32 cellular contexts compared by ENCODE assay signal in genomic region chr9:37740128-37740527, GRCh38.
"Had no signal": no experiment of that assay in that cellular context is flagged by ENCODE, and none has a peak within 500 bp of the region (broad histone marks: within the 10 kb centered on the region; RNA-seq: fewer than 3 reads in every experiment).

No MANE protein-coding gene starts in this region.

- H3K4me3 ChIP-seq: neural progenitor cell, ovary, psoas muscle, skin epidermis, smooth muscle cell, spleen, suprapubic skin, testis, tibial artery, transverse colon, upper lobe of right lung, uterus had no signal

- H3K4me2 ChIP-seq: neural progenitor cell, smooth muscle cell had no signal

- H3K79me2 ChIP-seq: parathyroid adenoma had no signal

- H3K36me3 Mint-ChIP-seq: naive thymus-derived CD4-positive, alpha-beta T cell; natural killer cell; neural progenitor cell; stimulated activated memory B cell treated with anti-CD40 and anti-IgM and Interleukin-4, amounts not matched to agents 10 μg/mL and 1 μg/mL and 100 μg/mL, for 72 hours; type B pancreatic cell had no signal

- H3K9ac ChIP-seq: neural progenitor cell, parathyroid adenoma had no signal

- H3K36me3 ChIP-seq: neural progenitor cell, neutrophil, ovary, spleen, suprapubic skin, tibial artery, transverse colon, upper lobe of right lung, uterus had no signal

- H2AFZ ChIP-seq: neural progenitor cell, parathyroid adenoma had no signal

- DNase-seq: naive thymus-derived CD4-positive, alpha-beta T cell; natural killer cell; nucleus accumbens; ovary; psoas muscle; right cardiac atrium; spleen; stimulated activated CD4-positive, alpha-beta T cell treated with anti-CD3 and anti-CD28 coated beads, Interleukin-12 subunit alpha, Interleukin-12 subunit beta, amount 100 ng/mL, for 4 hours; stimulated activated CD4-positive, alpha-beta T cell treated with anti-CD3 and anti-CD28 coated beads, Interleukin-1b, Interleukin-23, amount 100 ng/mL, for 48 hours; stimulated activated CD4-positive, alpha-beta T cell treated with anti-CD3 and anti-CD28 coated beads, Interleukin-4, amount 100 ng/mL, for 1 hour; stimulated activated CD4-positive, alpha-beta T cell treated with anti-CD3 and anti-CD28 coated beads, Interleukin-4, amount 100 ng/mL, for 4 hours; stimulated activated CD8-positive, alpha-beta memory T cell treated with anti-CD3 and anti-CD28 coated beads, Interleukin-4, amount 100 ng/mL, for 48 hours; stimulated activated naive CD4-positive, alpha-beta T cell; stimulated activated naive CD8-positive, alpha-beta T cell treated with anti-CD3 and anti-CD28 coated beads, Interleukin-15, amount 100 ng/mL, for 72 hours; stimulated activated naive CD8-positive, alpha-beta T cell treated with anti-CD3 and anti-CD28 coated beads, Interleukin-15, Interleukin-2, amounts not matched to agents 100 U/mL and 50 U/mL, for 24 hours; substantia nigra; testis; tibial artery; transverse colon; upper lobe of right lung; uterus had no signal

- H3K27ac Mint-ChIP-seq: natural killer cell; nephron; progenitor cell of endocrine pancreas; stimulated activated memory B cell treated with anti-CD40 and anti-IgM and Interleukin-4, amounts not matched to agents 10 μg/mL and 1 μg/mL and 100 μg/mL, for 72 hours; stimulated activated naive CD8-positive, alpha-beta T cell treated with anti-CD3 and anti-CD28 coated beads, Interleukin-15, amount 100 ng/mL, for 72 hours; type B pancreatic cell had no signal

- H3K4me1 ChIP-seq: parathyroid adenoma, psoas muscle, spleen, suprapubic skin, testis, tibial artery, transverse colon, upper lobe of right lung, uterus had no signal

- H3K9me3 ChIP-seq: neutrophil, ovary, psoas muscle, spleen, suprapubic skin, testis, tibial artery, transverse colon, upper lobe of right lung, uterus had no signal

- H3K27me3 ChIP-seq: neural progenitor cell, neutrophil, ovary, spleen, suprapubic skin, testis, transverse colon, upper lobe of right lung, uterus had no signal

- H3K27ac ChIP-seq: neural progenitor cell, neutrophil, ovary, parathyroid adenoma, psoas muscle, skin epidermis, spleen, suprapubic skin, testis, tibial artery, transverse colon, upper lobe of right lung, uterus had no signal

- ATAC-seq: naive thymus-derived CD4-positive, alpha-beta T cell; natural killer cell; psoas muscle; right cardiac atrium; sciatic nerve; stimulated activated memory B cell treated with anti-CD40 and anti-IgM and Interleukin-4, amounts not matched to agents 10 μg/mL and 1 μg/mL and 100 μg/mL, for 72 hours; stimulated activated naive CD8-positive, alpha-beta T cell treated with anti-CD3 and anti-CD28 coated beads, Interleukin-15, amount 100 ng/mL, for 72 hours; stimulated activated naive CD8-positive, alpha-beta T cell treated with anti-CD3 and anti-CD28 coated beads, Interleukin-15, Interleukin-2, amounts not matched to agents 100 U/mL and 50 U/mL, for 24 hours had no signal

- H3K9me3 Mint-ChIP-seq: naive thymus-derived CD4-positive, alpha-beta T cell; natural killer cell; nephron; neural progenitor cell; stimulated activated memory B cell treated with anti-CD40 and anti-IgM and Interleukin-4, amounts not matched to agents 10 μg/mL and 1 μg/mL and 100 μg/mL, for 72 hours; stimulated activated naive CD8-positive, alpha-beta T cell treated with anti-CD3 and anti-CD28 coated beads, Interleukin-15, amount 100 ng/mL, for 72 hours; type B pancreatic cell had no signal
